In genomic region chr2:26175716-26176615, GRCh38 we compare ENCODE assay signal across 32 cellular contexts. TPM values are rescaled to one million over a fixed set of nuclear protein-coding genes. Genes with fewer than 3 reads are reported as not detected.
DNase-seq lines count a peak whose midpoint lies in the region; ATAC-seq, FAIRE-seq and TF ChIP-seq lines count a peak whose summit lies in the region.
"Had no signal": no experiment of that assay in that cellular context is flagged by ENCODE, and none has a peak within 500 bp of the region (broad histone marks: within the 10 kb centered on the region; RNA-seq: fewer than 3 reads in every experiment).

No MANE protein-coding gene starts in this region.

- H3K36me3 Mint-ChIP-seq in nephron (ENCODE audit: low read depth), result no peaks in the 10 kb centered on the region

- peak overlapping the region; percentile 51 to 59 (median 54) for H3K4me3 Mint-ChIP-seq in nephron
- H3K4me3 Mint-ChIP-seq: activated T-cell treated with anti-CD3 and anti-CD28 coated beads, Interleukin-2, amount 50 U/mL, for 72 hours had no signal

- peaks cover 4 to 11% of the 10 kb centered on the region in 2 experiments for H3K27me3 ChIP-seq in GM12878 (replicated peaks in 1 of 2; ENCODE audit: control insufficient read depth in 2 of 2, insufficient read depth in 2 of 2, low read length in 1 of 2)
- peaks cover 0 to 47% (median 24%) of the 10 kb centered on the region in 4 donors for H3K27me3 ChIP-seq in upper lobe of left lung

- WGBS in GM12878 (ENCODE audit: insufficient coverage, insufficient replicate concordance, low lambda C conversion rate, missing lambda C conversion rate), result 43% methylated on average over 18 of the region's 23 CpGs
- WGBS in upper lobe of left lung, 2 donors, result 78 to 83% methylated on average over 17 to 23 of the region's 23 CpGs

- peak overlapping the region in 1 of 3 experiments; percentile 9 for H3K27ac Mint-ChIP-seq in nephron
- H3K27ac Mint-ChIP-seq: activated T-cell treated with anti-CD3 and anti-CD28 coated beads, Interleukin-2, amount 50 U/mL, for 72 hours had no signal

- no peak for TF ChIP-seq POLR2A in GM12878 (IDR thresholded peaks at IDR 0.05; ENCODE audit: low read depth, low read length)
- TF ChIP-seq POLR2A in upper lobe of left lung (IDR thresholded peaks at IDR 0.05), result no peak

- H3K79me2 ChIP-seq in GM12878 (ENCODE audit: control insufficient read depth, insufficient read depth, low read length), result no peaks in the 10 kb centered on the region

- H3K4me3 ChIP-seq in GM12878, result no peak overlapping the region
- no peak overlapping the region for H3K4me3 ChIP-seq in upper lobe of left lung
- H3K4me3 ChIP-seq: A549, breast epithelium, smooth muscle cell, stomach, tibial artery had no signal

- H2AFZ ChIP-seq in GM12878 (ENCODE audit: control insufficient read depth, low read depth, low read length), result no peak overlapping the region

- peaks cover 37% of the 10 kb centered on the region for H3K27me3 Mint-ChIP-seq in nephron (ENCODE audit: low read depth)

- no peak overlapping the region for H3K9ac ChIP-seq in GM12878 (ENCODE audit: control insufficient read depth, insufficient read depth, low read length)

- POLR2A ChIA-PET in GM12878 (lab: Charles Lee), result interaction anchor here (0.6 kb wide), 1 partner anchor 288 kb away, joined by 4 read pairs; no protein-coding TSS in a partner anchor

- peaks cover 22% of the 10 kb centered on the region for H3K4me1 Mint-ChIP-seq in nephron

- H4K20me1 ChIP-seq in GM12878 (ENCODE audit: control insufficient read depth, insufficient read depth), result no peaks in the 10 kb centered on the region; the same call in 1 of the 2 replicates

- RAD21 ChIA-PET in GM12878 (lab: Charles Lee; ENCODE audit: unreplicated experiment), result interaction anchor here (0.7 kb wide), 1 partner anchor 29 kb away, joined by 3 read pairs; no protein-coding TSS in a partner anchor

- H3K4me1 ChIP-seq in GM12878 (ENCODE audit: control insufficient read depth, insufficient read depth, low read length) (no peaks in the 10 kb centered on the region; the same call in 1 of the 2 replicates), upper lobe of left lung (peaks cover 16 to 41% (median 25%) of the 10 kb centered on the region in 4 donors)

- intact Hi-C loops in GM12878 (cut with micrococcal nuclease; ENCODE audit: unreplicated experiment), result no loop called here

- TF ChIP-seq EP300 in GM12878 (IDR thresholded peaks at IDR 0.05; ENCODE audit: borderline replicate concordance in 1 of 2, control insufficient read depth in 1 of 2, low read depth in 2 of 2, low read length in 2 of 2), result no peak
- TF ChIP-seq EP300 in upper lobe of left lung (IDR thresholded peaks at IDR 0.05), result no peak

- no peaks in the 10 kb centered on the region for H3K9me3 Mint-ChIP-seq in nephron
- H3K9me3 Mint-ChIP-seq: activated T-cell treated with anti-CD3 and anti-CD28 coated beads, Interleukin-2, amount 50 U/mL, for 72 hours had no signal

- TF ChIP-seq RAD21 in GM12878 (IDR thresholded peaks at IDR 0.05; ENCODE audit: insufficient read depth, low read depth, low read length), result no peak

- BruUV-seq in GM12878 (replicated peaks; lab: Mats Ljungman, UMichigan), result no TSS peak

- H3K27ac ChIP-seq in GM12878 (ENCODE audit: control insufficient read depth, insufficient read depth) (no peak overlapping the region), upper lobe of left lung (no peak overlapping the region), caudate nucleus (ENCODE audit: low read depth, low read length) (no peak overlapping the region)
- H3K27ac ChIP-seq: A549, breast epithelium, stomach, tibial artery had no signal

- no peak overlapping the region for H3K4me2 ChIP-seq in GM12878 (ENCODE audit: control insufficient read depth, insufficient read depth)
- H3K4me2 ChIP-seq: A549, smooth muscle cell had no signal

- no peak for FAIRE-seq in GM12878 (lab: Jason Lieb, UNC)
- FAIRE-seq: A549, colon, GM18507 had no signal

- ATAC-seq in GM12878, result peak; percentile 32
- ATAC-seq in upper lobe of left lung (ENCODE audit: low FRiP score in 2 of 2), result no peak
- no peak for ATAC-seq in HG03571 (IDR thresholded peaks at IDR 0.05; ENCODE audit: unreplicated experiment)
- ATAC-seq: activated T-cell treated with anti-CD3 and anti-CD28 coated beads, Interleukin-2, amount 50 U/mL, for 72 hours; esophagus mucosa; HCT116 had no signal

- no peak for TF ChIP-seq CTCF in GM12878 (IDR thresholded peaks at IDR 0.05 in 2 of 3, conservative IDR thresholded peaks at IDR 0.05 in 1 of 3; ENCODE audit: control insufficient read depth in 2 of 3, extremely low read depth in 1 of 3, insufficient read depth in 1 of 3, low read depth in 3 of 3, low read length in 3 of 3)
- no peak for TF ChIP-seq CTCF in nephron (IDR thresholded peaks at IDR 0.05; ENCODE audit: unreplicated experiment in 3 of 3)
- no peak for TF ChIP-seq CTCF in upper lobe of left lung (IDR thresholded peaks at IDR 0.05)

- CTCF ChIA-PET in GM12878 (lab: Yijun Ruan, JAX), result no interaction called here

- SMC1A ChIA-PET in GM12878 (lab: Charles Lee; ENCODE audit: uncharacterized antibody, unreplicated experiment), result no interaction called here

- no peaks in the 10 kb centered on the region for H3K9me3 ChIP-seq in GM12878 (replicated peaks; ENCODE audit: control insufficient read depth, insufficient read depth, low read length)
- no peaks in the 10 kb centered on the region for H3K9me3 ChIP-seq in upper lobe of left lung
- H3K9me3 ChIP-seq: A549, breast epithelium, stomach, tibial artery had no signal

- H3K36me3 ChIP-seq in GM12878 (ENCODE audit: control insufficient read depth in 2 of 2, insufficient read depth in 2 of 2, low read length in 1 of 2) (no peaks in the 10 kb centered on the region), upper lobe of left lung (no peaks in the 10 kb centered on the region)
- H3K36me3 ChIP-seq: breast epithelium, stomach, tibial artery had no signal

- in situ Hi-C loops in GM12878 (cut with MboI), result no loop called here

- peak; percentile 51 for DNase-seq in activated effector memory CD4-positive, alpha-beta T cell treated with anti-CD3 and anti-CD28 coated beads, Interleukin-2, amount 50 U/mL, for 16 hours
- no peak for DNase-seq in activated effector memory CD4-positive, alpha-beta T cell treated with Interleukin-2 at 50 U/mL for 16 hours
- DNase-seq in GM12878 (ENCODE audit: low read depth, low spot score) (no peak), upper lobe of left lung (peak; percentile 17 to 67), dedifferentiated amniotic fluid mesenchymal stem cell (ENCODE audit: extremely low spot score) (no peak), caudate nucleus (lab: John Stamatoyannopoulos, UW) (no peak)
- DNase-seq: activated CD4-positive, alpha-beta T cell treated with anti-CD3 and anti-CD28 coated beads for 48 hours; activated naive CD4-positive, alpha-beta T cell treated with anti-CD3 and anti-CD28 coated beads, Interleukin-2, amount 50 U/mL, for 16 hours; activated T-cell treated with anti-CD3 and anti-CD28 coated beads, Interleukin-2, amount 50 U/mL, for 72 hours; amniotic stem cell; DMS153; foreskin fibroblast; mesenchymal stem cell; NCI-H1417; NCI-H2029 treated with DMSO at 0.1 percent for 48 hours; NCI-H345; NCI-H748 treated with DMSO at 0.1 percent for 48 hours; occipital lobe; RPMI8226; stimulated activated CD4-positive, alpha-beta T cell treated with anti-CD3 and anti-CD28 coated beads, Interleukin-2, amount 100 ng/mL, for 24 hours; stomach; T-helper 2 cell; tibial artery had no signal

TF ChIP-seq in GM12878, 131 proteins besides CTCF, POLR2A, EP300 and RAD21 (continues in another document):
- TF ChIP-seq GATAD2B (conservative IDR thresholded peaks at IDR 0.05; ENCODE audit: low read depth), result no peak
- TF ChIP-seq RELB (IDR thresholded peaks at IDR 0.05; ENCODE audit: low read depth), result no peak
- TF ChIP-seq PAX8 (IDR thresholded peaks at IDR 0.05), result no peak
- TF ChIP-seq BACH1 (IDR thresholded peaks at IDR 0.05; ENCODE audit: borderline replicate concordance), result no peak
- TF ChIP-seq IRF4 (IDR thresholded peaks at IDR 0.05; ENCODE audit: low read depth, low read length), result no peak
- no peak for TF ChIP-seq KLF5 (IDR thresholded peaks at IDR 0.05; ENCODE audit: partially characterized antibody)

RNA-seq across cellular contexts. Expression of gene GAREM2, which starts 3.1 kb away (rescaled TPM):
- total RNA-seq in GM12878 (2013; cell fraction: nucleolus; rRNA removed), result 1.7 and 2.4 TPM in 2 replicates
- total RNA-seq in GM12878 (2014; rRNA removed), result 0.23 and 0.38 TPM in 2 replicates
- total RNA-seq in GM12878 (2014; rRNA removed; fragmentation: Illumina TruSeq; extraction: Trizol), result 0.18 and 0.23 TPM in 2 replicates
- total RNA-seq in GM12878 (2021), result 0.85 and 1.4 TPM in 2 replicates
- polyA plus RNA-seq in GM12878 (2011; ENCODE audit: low read depth), result 0.54 TPM
- 0.19 and 0.71 TPM in 2 replicates for polyA plus RNA-seq in GM12878 (2011; rRNA removed)
- 0.50 and 0.58 TPM in 2 replicates for polyA plus RNA-seq in GM12878 (2011; cell fraction: cytosol; rRNA removed)
- 0.84 and 4.9 TPM in 2 replicates for polyA plus RNA-seq in GM12878 (2011; cell fraction: nucleus; rRNA removed)
- polyA plus RNA-seq in GM12878 (2012), result 0.72 and 0.80 TPM in 2 replicates
- 0.25 and 0.56 TPM in 2 replicates for polyA plus RNA-seq in GM12878 (2014; fragmentation: Illumina TruSeq; extraction: Trizol)
- polyA plus RNA-seq in GM12878 (2014; fragmentation: Nextera tagmentation; extraction: Ambion mirVana), result under 1 TPM; 0.06 to 0.20 TPM
- 0.43 and 0.50 TPM in 2 replicates for polyA plus RNA-seq in GM12878 (2014; rRNA removed)
- under 1 TPM; 0.38 to 0.50 TPM for polyA plus RNA-seq in GM12878 (2016; fragmentation: Nextera tagmentation; extraction: Ambion mirVana)
- polyA minus RNA-seq in GM12878 (2011; rRNA and poly(A)+ RNA removed), result 0.26 and 0.37 TPM in 2 replicates
- polyA minus RNA-seq in GM12878 (2011; cell fraction: cytosol; rRNA and poly(A)+ RNA removed), result not detected in 2 replicates
- 0.12 and 0.57 TPM in 2 replicates for polyA minus RNA-seq in GM12878 (2011; cell fraction: nucleus; rRNA and poly(A)+ RNA removed)
- total RNA-seq in upper lobe of left lung, result 1 to 10 TPM in 1 of 6 donors, under 1 TPM in 4, not detected in 1; 0.22 to 2.6 (median 0.49) TPM

Comparison
In these comparisons a context has a peak if more than half of its experiments do, and no peak if none do; other contexts are left out.
1. DNase-seq: peak in activated effector memory CD4-positive, alpha-beta T cell treated with anti-CD3 and anti-CD28 coated beads, Interleukin-2, amount 50 U/mL, for 16 hours (single experiment) and upper lobe of left lung (2 of 2); none in activated effector memory CD4-positive, alpha-beta T cell treated with Interleukin-2 at 50 U/mL for 16 hours (single experiment), GM12878 (single experiment), dedifferentiated amniotic fluid mesenchymal stem cell (single experiment) and caudate nucleus (0 of 61).